ENCODE assay signal across 29 cellular contexts in genomic region chr2:162382283-162382682, GRCh38. TPM values are rescaled to one million over a fixed set of nuclear protein-coding genes. Genes with fewer than 3 reads are reported as not detected.
DNase-seq lines count a peak whose midpoint lies in the region; ATAC-seq and TF ChIP-seq lines count a peak whose summit lies in the region.
"Had no signal": no experiment of that assay in that cellular context is flagged by ENCODE, and none has a peak within 500 bp of the region (broad histone marks: within the 10 kb centered on the region; RNA-seq: fewer than 3 reads in every experiment).

No MANE protein-coding gene starts in this region.

- no peak overlapping the region for H2AFZ ChIP-seq in PC-9

- no TSS peak for BruUV-seq in PC-9 (replicated peaks; lab: Mats Ljungman, UMichigan)

- H3F3A ChIP-seq in PC-9 (ENCODE audit: insufficient read depth, low read depth), result no peaks in the 10 kb centered on the region

- DNase-seq in NCI-H2196 (lab: John Stamatoyannopoulos, UW; ENCODE audit: unreplicated experiment) (peak; percentile 9), NCI-H2196 treated with DMSO at 0.1 percent for 48 hours (lab: John Stamatoyannopoulos, UW; ENCODE audit: unreplicated experiment) (no peak), RPMI7951 (ENCODE audit: low read depth) (peak; percentile 28), fibroblast of peridontal ligament (ENCODE audit: extremely low read depth) (peak; percentile 37), non-pigmented ciliary epithelial cell (ENCODE audit: low read depth) (peak; percentile 17), PC-9 (no peak)
- DNase-seq in naive thymus-derived CD8-positive, alpha-beta T cell, result no peak
- DNase-seq: activated CD8-positive, alpha-beta T cell treated with anti-CD3 and anti-CD28 coated beads for 36 hours; activated gamma-delta T cell treated with Interleukin-2 at 50 U/mL for 16 hours; CD8-positive, alpha-beta memory T cell; cortex of kidney; DMS79 treated with DMSO at 0.1 percent for 48 hours; NCI-H1694 treated with DMSO at 0.1 percent for 48 hours; NCI-H226; NCI-H82; nucleus accumbens; SJCRH30; stimulated activated CD4-positive, alpha-beta T cell treated with anti-CD3 and anti-CD28 coated beads, Interleukin-12 subunit alpha, Interleukin-12 subunit beta, amount 100 ng/mL, for 4 hours; stimulated activated CD4-positive, alpha-beta T cell treated with anti-CD3 and anti-CD28 coated beads, Interleukin-4, amount 100 ng/mL, for 24 hours; stimulated activated naive CD4-positive, alpha-beta T cell treated with Interleukin-2 at 50 U/mL for 16 hours; T-cell had no signal

- no peak overlapping the region for H3K27ac ChIP-seq in PC-9
- H3K27ac ChIP-seq: KMS-11, SJCRH30, thoracic aorta, vagina had no signal

- no peak overlapping the region for H3K4me3 Mint-ChIP-seq in naive thymus-derived CD8-positive, alpha-beta T cell
- H3K4me3 Mint-ChIP-seq: activated CD8-positive, alpha-beta T cell treated with anti-CD3 and anti-CD28 coated beads for 36 hours; B cell; CD8-positive, alpha-beta memory T cell; memory B cell; T-cell had no signal

- CTCF ChIA-PET in PC-9 (lab: Charles Lee), result no interaction called here

- no peaks in the 10 kb centered on the region for H3K4me1 Mint-ChIP-seq in naive thymus-derived CD8-positive, alpha-beta T cell
- H3K4me1 Mint-ChIP-seq: B cell; CD8-positive, alpha-beta memory T cell; memory B cell; T-cell had no signal

- H3K9me3 Mint-ChIP-seq in naive thymus-derived CD8-positive, alpha-beta T cell, result no peaks in the 10 kb centered on the region
- H3K9me3 Mint-ChIP-seq: activated CD8-positive, alpha-beta T cell treated with anti-CD3 and anti-CD28 coated beads for 36 hours; CD8-positive, alpha-beta memory T cell; memory B cell; T-cell had no signal

- TF ChIP-seq CTCF in PC-9 (conservative IDR thresholded peaks at IDR 0.05), result no peak

- intact Hi-C loops in PC-9 (cut with micrococcal nuclease; ENCODE audit: unreplicated experiment), result no loop called here

- no peak overlapping the region for H3K27ac Mint-ChIP-seq in naive thymus-derived CD8-positive, alpha-beta T cell
- H3K27ac Mint-ChIP-seq: activated CD8-positive, alpha-beta T cell treated with anti-CD3 and anti-CD28 coated beads for 36 hours; B cell; CD8-positive, alpha-beta memory T cell; memory B cell; T-cell had no signal

- H3K27me3 Mint-ChIP-seq in naive thymus-derived CD8-positive, alpha-beta T cell, result peaks cover 6 to 49% (median 15%) of the 10 kb centered on the region in 5 donors

- H3K9me3 ChIP-seq in PC-9 (ENCODE audit: insufficient read depth, low read depth), result no peaks in the 10 kb centered on the region
- H3K9me3 ChIP-seq: SJCRH30, thoracic aorta, vagina had no signal

- no peaks in the 10 kb centered on the region for H3K79me2 ChIP-seq in PC-9 (ENCODE audit: low read depth)

- no peak for ATAC-seq in naive thymus-derived CD8-positive, alpha-beta T cell
- ATAC-seq in GM19035 (IDR thresholded peaks at IDR 0.05; ENCODE audit: unreplicated experiment), result no peak
- ATAC-seq: activated CD4-positive, CD25-positive, alpha-beta regulatory T cell treated with anti-CD3 and anti-CD28 coated beads, Interleukin-2, amount 50 U/mL, for 24 hours; activated CD8-positive, alpha-beta T cell treated with anti-CD3 and anti-CD28 coated beads for 36 hours; GM12878; T-cell had no signal

- no peaks in the 10 kb centered on the region for H3K36me3 ChIP-seq in PC-9 (ENCODE audit: low read depth)
- H3K36me3 ChIP-seq: SJCRH30, thoracic aorta, vagina had no signal

- POLR2A ChIA-PET in naive thymus-derived CD8-positive, alpha-beta T cell (lab: Charles Lee), result no interaction called here
- POLR2A ChIA-PET in PC-9 (lab: Charles Lee; ENCODE audit: unreplicated experiment), result no interaction called here

- H3K4me1 ChIP-seq in PC-9 (replicated peaks; ENCODE audit: insufficient read depth), result no peaks in the 10 kb centered on the region
- H3K4me1 ChIP-seq: SJCRH30, vagina had no signal

- H4K20me1 ChIP-seq in PC-9 (ENCODE audit: insufficient read depth), result no peaks in the 10 kb centered on the region

- no peaks in the 10 kb centered on the region for H3K27me3 ChIP-seq in PC-9 (ENCODE audit: insufficient read depth, low read depth)
- H3K27me3 ChIP-seq: SJCRH30, vagina had no signal

- H3K4me2 ChIP-seq in PC-9, result no peak overlapping the region
- H3K4me2 ChIP-seq: KMS-11 had no signal

- H3K36me3 Mint-ChIP-seq in naive thymus-derived CD8-positive, alpha-beta T cell, result no peaks in the 10 kb centered on the region
- H3K36me3 Mint-ChIP-seq: CD8-positive, alpha-beta memory T cell; memory B cell; T-cell had no signal

- no peaks in the 10 kb centered on the region for H3K9me2 ChIP-seq in PC-9 (ENCODE audit: insufficient read depth)

- no peak overlapping the region for H3K4me3 ChIP-seq in PC-9
- H3K4me3 ChIP-seq: GM12878, SJCRH30, thoracic aorta, vagina had no signal

RNA-seq across cellular contexts. Expression of gene GCA, which starts 38.4 kb away (rescaled TPM):
- 16.3 and 21.5 TPM in 2 replicates for total RNA-seq in RPMI7951 (2014; rRNA removed; shearing (Covaris generic))
- 10 to 100 TPM; 17.5 to 20.9 TPM for total RNA-seq in naive thymus-derived CD8-positive, alpha-beta T cell
- 10 to 100 TPM; 12.2 to 19.1 (median 16.4) TPM for polyA plus RNA-seq in naive thymus-derived CD8-positive, alpha-beta T cell
- total RNA-seq in PC-9 (2021), result 13.4 and 14.9 TPM in 2 replicates

Comparison
In these comparisons a context has a peak if more than half of its experiments do, and no peak if none do; other contexts are left out.
1. DNase-seq: peak in NCI-H2196 (single experiment), RPMI7951 (single experiment), fibroblast of peridontal ligament (single experiment) and non-pigmented ciliary epithelial cell (single experiment); none in NCI-H2196 treated with DMSO at 0.1 percent for 48 hours (single experiment), naive thymus-derived CD8-positive, alpha-beta T cell (0 of 10) and PC-9 (0 of 2).